In the genomic region with DNA sequence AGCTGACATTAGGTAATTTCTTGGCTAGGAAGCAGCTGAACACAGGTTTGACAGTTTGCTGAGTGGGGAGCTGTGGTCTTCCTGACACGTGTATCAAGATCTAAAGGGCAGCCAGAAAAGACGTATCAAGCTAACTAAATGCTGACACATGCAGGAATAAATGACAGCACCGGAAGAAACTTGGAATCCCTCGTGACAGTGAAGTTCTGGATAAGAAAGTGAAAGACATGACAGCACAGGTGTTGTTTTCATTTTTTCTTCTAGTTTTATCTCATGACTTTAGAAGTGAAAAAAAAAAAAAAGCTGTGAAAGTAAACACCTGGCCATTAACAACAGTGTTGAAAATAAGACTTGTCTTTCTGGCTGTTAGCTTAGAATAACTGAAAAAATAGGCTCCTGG, we compare ENCODE assay signal across 1 cellular context.
TF ChIP-seq lines count a peak whose summit lies in the region.

No MANE protein-coding gene starts in this region.

TF ChIP-seq in GM12878, 131 proteins besides CTCF, POLR2A, EP300 and RAD21 (continued from another document and continues in another):
- TF ChIP-seq, protein P1, sequence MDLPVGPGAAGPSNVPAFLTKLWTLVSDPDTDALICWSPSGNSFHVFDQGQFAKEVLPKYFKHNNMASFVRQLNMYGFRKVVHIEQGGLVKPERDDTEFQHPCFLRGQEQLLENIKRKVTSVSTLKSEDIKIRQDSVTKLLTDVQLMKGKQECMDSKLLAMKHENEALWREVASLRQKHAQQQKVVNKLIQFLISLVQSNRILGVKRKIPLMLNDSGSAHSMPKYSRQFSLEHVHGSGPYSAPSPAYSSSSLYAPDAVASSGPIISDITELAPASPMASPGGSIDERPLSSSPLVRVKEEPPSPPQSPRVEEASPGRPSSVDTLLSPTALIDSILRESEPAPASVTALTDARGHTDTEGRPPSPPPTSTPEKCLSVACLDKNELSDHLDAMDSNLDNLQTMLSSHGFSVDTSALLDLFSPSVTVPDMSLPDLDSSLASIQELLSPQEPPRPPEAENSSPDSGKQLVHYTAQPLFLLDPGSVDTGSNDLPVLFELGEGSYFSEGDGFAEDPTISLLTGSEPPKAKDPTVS (IDR thresholded peaks at IDR 0.05; ENCODE audit: low read depth, low read length) = no peak
- TF ChIP-seq ESRRA (IDR thresholded peaks at IDR 0.05; ENCODE audit: low read length) (no peak), NR2C1 (IDR thresholded peaks at IDR 0.05) (no peak), NFYA (IDR thresholded peaks at IDR 0.05; ENCODE audit: borderline replicate concordance, low read depth, low read length) (no peak), SREBF2 (IDR thresholded peaks at IDR 0.05; ENCODE audit: low read length) (no peak), SRF (IDR thresholded peaks at IDR 0.05; ENCODE audit: low read depth in 2 of 2, low read length in 2 of 2) (no peak), CHD2 (IDR thresholded peaks at IDR 0.05; ENCODE audit: borderline replicate concordance, low read depth, low read length) (no peak), HDAC2 (IDR thresholded peaks at IDR 0.05) (no peak), EZH2 (IDR thresholded peaks at IDR 0.05; ENCODE audit: borderline replicate concordance, control insufficient read depth, low read depth, low read length) (no peak), IKZF2 (IDR thresholded peaks at IDR 0.05) (peak; percentile 63; a peak in 3 of 4 replicates), ZSCAN29 (IDR thresholded peaks at IDR 0.05) (no peak), PAX5 (IDR thresholded peaks at IDR 0.05; ENCODE audit: borderline replicate concordance, low read depth, low read length) (no peak), HCFC1 (IDR thresholded peaks at IDR 0.05; ENCODE audit: low read length) (no peak), NFXL1 (IDR thresholded peaks at IDR 0.05; ENCODE audit: borderline replicate concordance) (no peak), RB1 (IDR thresholded peaks at IDR 0.05; ENCODE audit: borderline replicate concordance) (no peak), SUZ12 (IDR thresholded peaks at IDR 0.05; ENCODE audit: unreplicated experiment) (no peak), TAF1 (IDR thresholded peaks at IDR 0.05; ENCODE audit: borderline replicate concordance, low read depth, low read length) (no peak), BHLHE40 (IDR thresholded peaks at IDR 0.05; ENCODE audit: borderline replicate concordance in 1 of 2, low read depth in 2 of 2, low read length in 1 of 2) (peak; percentile 85 to 90; a peak in 3 of 4 replicates), CEBPB (IDR thresholded peaks at IDR 0.05; ENCODE audit: borderline replicate concordance in 1 of 2, low read depth in 2 of 2, low read length in 2 of 2) (no peak), JUND (IDR thresholded peaks at IDR 0.05; ENCODE audit: low read depth, low read length) (no peak), RBBP5 (conservative IDR thresholded peaks at IDR 0.05) (no peak), GABPA (IDR thresholded peaks at IDR 0.05; ENCODE audit: low read depth) (no peak), KAT2A (conservative IDR thresholded peaks at IDR 0.05; ENCODE audit: control insufficient read depth, low read depth, low read length) (no peak), BCL11A (IDR thresholded peaks at IDR 0.05; ENCODE audit: low read depth, low read length) (no peak), GATAD2B (conservative IDR thresholded peaks at IDR 0.05; ENCODE audit: low read depth) (no peak), SMAD1 (IDR thresholded peaks at IDR 0.05; ENCODE audit: low read depth, partially characterized antibody) (no peak)
- TF ChIP-seq, protein P2, sequence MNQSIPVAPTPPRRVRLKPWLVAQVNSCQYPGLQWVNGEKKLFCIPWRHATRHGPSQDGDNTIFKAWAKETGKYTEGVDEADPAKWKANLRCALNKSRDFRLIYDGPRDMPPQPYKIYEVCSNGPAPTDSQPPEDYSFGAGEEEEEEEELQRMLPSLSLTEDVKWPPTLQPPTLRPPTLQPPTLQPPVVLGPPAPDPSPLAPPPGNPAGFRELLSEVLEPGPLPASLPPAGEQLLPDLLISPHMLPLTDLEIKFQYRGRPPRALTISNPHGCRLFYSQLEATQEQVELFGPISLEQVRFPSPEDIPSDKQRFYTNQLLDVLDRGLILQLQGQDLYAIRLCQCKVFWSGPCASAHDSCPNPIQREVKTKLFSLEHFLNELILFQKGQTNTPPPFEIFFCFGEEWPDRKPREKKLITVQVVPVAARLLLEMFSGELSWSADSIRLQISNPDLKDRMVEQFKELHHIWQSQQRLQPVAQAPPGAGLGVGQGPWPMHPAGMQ (IDR thresholded peaks at IDR 0.05; ENCODE audit: borderline replicate concordance) = no peak
- TF ChIP-seq, protein P3, sequence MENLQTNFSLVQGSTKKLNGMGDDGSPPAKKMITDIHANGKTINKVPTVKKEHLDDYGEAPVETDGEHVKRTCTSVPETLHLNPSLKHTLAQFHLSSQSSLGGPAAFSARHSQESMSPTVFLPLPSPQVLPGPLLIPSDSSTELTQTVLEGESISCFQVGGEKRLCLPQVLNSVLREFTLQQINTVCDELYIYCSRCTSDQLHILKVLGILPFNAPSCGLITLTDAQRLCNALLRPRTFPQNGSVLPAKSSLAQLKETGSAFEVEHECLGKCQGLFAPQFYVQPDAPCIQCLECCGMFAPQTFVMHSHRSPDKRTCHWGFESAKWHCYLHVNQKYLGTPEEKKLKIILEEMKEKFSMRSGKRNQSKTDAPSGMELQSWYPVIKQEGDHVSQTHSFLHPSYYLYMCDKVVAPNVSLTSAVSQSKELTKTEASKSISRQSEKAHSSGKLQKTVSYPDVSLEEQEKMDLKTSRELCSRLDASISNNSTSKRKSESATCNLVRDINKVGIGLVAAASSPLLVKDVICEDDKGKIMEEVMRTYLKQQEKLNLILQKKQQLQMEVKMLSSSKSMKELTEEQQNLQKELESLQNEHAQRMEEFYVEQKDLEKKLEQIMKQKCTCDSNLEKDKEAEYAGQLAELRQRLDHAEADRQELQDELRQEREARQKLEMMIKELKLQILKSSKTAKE (IDR thresholded peaks at IDR 0.05; ENCODE audit: low read depth, poor library complexity, severe bottlenecking) = peak; percentile 22
- TF ChIP-seq, protein P4, sequence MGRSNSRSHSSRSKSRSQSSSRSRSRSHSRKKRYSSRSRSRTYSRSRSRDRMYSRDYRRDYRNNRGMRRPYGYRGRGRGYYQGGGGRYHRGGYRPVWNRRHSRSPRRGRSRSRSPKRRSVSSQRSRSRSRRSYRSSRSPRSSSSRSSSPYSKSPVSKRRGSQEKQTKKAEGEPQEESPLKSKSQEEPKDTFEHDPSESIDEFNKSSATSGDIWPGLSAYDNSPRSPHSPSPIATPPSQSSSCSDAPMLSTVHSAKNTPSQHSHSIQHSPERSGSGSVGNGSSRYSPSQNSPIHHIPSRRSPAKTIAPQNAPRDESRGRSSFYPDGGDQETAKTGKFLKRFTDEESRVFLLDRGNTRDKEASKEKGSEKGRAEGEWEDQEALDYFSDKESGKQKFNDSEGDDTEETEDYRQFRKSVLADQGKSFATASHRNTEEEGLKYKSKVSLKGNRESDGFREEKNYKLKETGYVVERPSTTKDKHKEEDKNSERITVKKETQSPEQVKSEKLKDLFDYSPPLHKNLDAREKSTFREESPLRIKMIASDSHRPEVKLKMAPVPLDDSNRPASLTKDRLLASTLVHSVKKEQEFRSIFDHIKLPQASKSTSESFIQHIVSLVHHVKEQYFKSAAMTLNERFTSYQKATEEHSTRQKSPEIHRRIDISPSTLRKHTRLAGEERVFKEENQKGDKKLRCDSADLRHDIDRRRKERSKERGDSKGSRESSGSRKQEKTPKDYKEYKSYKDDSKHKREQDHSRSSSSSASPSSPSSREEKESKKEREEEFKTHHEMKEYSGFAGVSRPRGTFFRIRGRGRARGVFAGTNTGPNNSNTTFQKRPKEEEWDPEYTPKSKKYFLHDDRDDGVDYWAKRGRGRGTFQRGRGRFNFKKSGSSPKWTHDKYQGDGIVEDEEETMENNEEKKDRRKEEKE (IDR thresholded peaks at IDR 0.05) = no peak
- TF ChIP-seq, protein P5, sequence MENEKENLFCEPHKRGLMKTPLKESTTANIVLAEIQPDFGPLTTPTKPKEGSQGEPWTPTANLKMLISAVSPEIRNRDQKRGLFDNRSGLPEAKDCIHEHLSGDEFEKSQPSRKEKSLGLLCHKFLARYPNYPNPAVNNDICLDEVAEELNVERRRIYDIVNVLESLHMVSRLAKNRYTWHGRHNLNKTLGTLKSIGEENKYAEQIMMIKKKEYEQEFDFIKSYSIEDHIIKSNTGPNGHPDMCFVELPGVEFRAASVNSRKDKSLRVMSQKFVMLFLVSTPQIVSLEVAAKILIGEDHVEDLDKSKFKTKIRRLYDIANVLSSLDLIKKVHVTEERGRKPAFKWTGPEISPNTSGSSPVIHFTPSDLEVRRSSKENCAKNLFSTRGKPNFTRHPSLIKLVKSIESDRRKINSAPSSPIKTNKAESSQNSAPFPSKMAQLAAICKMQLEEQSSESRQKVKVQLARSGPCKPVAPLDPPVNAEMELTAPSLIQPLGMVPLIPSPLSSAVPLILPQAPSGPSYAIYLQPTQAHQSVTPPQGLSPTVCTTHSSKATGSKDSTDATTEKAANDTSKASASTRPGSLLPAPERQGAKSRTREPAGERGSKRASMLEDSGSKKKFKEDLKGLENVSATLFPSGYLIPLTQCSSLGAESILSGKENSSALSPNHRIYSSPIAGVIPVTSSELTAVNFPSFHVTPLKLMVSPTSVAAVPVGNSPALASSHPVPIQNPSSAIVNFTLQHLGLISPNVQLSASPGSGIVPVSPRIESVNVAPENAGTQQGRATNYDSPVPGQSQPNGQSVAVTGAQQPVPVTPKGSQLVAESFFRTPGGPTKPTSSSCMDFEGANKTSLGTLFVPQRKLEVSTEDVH (IDR thresholded peaks at IDR 0.05; ENCODE audit: low read depth, partially characterized antibody) = no peak
- TF ChIP-seq, protein P6, sequence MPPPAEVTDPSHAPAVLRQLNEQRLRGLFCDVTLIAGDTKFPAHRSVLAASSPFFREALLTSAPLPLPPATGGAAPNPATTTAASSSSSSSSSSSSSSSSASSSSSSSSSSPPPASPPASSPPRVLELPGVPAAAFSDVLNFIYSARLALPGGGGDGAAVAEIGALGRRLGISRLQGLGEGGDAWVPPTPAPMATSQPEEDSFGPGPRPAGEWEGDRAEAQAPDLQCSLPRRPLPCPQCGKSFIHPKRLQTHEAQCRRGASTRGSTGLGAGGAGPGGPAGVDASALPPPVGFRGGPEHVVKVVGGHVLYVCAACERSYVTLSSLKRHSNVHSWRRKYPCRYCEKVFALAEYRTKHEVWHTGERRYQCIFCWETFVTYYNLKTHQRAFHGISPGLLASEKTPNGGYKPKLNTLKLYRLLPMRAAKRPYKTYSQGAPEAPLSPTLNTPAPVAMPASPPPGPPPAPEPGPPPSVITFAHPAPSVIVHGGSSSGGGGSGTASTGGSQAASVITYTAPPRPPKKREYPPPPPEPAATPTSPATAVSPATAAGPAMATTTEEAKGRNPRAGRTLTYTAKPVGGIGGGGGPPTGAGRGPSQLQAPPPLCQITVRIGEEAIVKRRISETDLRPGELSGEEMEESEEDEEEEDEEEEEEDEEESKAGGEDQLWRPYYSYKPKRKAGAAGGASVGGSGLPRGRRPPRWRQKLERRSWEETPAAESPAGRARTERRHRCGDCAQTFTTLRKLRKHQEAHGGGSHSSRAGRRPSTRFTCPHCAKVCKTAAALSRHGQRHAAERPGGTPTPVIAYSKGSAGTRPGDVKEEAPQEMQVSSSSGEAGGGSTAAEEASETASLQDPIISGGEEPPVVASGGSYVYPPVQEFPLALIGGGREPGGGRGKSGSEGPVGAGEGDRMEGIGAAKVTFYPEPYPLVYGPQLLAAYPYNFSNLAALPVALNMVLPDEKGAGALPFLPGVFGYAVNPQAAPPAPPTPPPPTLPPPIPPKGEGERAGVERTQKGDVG (CRISPR knock-in tag; IDR thresholded peaks at IDR 0.05) = no peak
- TF ChIP-seq, protein P7, sequence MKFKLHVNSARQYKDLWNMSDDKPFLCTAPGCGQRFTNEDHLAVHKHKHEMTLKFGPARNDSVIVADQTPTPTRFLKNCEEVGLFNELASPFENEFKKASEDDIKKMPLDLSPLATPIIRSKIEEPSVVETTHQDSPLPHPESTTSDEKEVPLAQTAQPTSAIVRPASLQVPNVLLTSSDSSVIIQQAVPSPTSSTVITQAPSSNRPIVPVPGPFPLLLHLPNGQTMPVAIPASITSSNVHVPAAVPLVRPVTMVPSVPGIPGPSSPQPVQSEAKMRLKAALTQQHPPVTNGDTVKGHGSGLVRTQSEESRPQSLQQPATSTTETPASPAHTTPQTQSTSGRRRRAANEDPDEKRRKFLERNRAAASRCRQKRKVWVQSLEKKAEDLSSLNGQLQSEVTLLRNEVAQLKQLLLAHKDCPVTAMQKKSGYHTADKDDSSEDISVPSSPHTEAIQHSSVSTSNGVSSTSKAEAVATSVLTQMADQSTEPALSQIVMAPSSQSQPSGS (IDR thresholded peaks at IDR 0.05; ENCODE audit: low read length) = no peak
- TF ChIP-seq, protein P8, sequence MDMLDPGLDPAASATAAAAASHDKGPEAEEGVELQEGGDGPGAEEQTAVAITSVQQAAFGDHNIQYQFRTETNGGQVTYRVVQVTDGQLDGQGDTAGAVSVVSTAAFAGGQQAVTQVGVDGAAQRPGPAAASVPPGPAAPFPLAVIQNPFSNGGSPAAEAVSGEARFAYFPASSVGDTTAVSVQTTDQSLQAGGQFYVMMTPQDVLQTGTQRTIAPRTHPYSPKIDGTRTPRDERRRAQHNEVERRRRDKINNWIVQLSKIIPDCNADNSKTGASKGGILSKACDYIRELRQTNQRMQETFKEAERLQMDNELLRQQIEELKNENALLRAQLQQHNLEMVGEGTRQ (IDR thresholded peaks at IDR 0.05; ENCODE audit: borderline replicate concordance, low read depth, low read length) = no peak
- TF ChIP-seq, protein P9, sequence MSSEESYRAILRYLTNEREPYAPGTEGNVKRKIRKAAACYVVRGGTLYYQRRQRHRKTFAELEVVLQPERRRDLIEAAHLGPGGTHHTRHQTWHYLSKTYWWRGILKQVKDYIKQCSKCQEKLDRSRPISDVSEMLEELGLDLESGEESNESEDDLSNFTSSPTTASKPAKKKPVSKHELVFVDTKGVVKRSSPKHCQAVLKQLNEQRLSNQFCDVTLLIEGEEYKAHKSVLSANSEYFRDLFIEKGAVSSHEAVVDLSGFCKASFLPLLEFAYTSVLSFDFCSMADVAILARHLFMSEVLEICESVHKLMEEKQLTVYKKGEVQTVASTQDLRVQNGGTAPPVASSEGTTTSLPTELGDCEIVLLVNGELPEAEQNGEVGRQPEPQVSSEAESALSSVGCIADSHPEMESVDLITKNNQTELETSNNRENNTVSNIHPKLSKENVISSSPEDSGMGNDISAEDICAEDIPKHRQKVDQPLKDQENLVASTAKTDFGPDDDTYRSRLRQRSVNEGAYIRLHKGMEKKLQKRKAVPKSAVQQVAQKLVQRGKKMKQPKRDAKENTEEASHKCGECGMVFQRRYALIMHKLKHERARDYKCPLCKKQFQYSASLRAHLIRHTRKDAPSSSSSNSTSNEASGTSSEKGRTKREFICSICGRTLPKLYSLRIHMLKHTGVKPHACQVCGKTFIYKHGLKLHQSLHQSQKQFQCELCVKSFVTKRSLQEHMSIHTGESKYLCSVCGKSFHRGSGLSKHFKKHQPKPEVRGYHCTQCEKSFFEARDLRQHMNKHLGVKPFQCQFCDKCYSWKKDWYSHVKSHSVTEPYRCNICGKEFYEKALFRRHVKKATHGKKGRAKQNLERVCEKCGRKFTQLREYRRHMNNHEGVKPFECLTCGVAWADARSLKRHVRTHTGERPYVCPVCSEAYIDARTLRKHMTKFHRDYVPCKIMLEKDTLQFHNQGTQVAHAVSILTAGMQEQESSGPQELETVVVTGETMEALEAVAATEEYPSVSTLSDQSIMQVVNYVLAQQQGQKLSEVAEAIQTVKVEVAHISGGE (CRISPR knock-in tag; IDR thresholded peaks at IDR 0.05) = no peak
- TF ChIP-seq, protein P10, sequence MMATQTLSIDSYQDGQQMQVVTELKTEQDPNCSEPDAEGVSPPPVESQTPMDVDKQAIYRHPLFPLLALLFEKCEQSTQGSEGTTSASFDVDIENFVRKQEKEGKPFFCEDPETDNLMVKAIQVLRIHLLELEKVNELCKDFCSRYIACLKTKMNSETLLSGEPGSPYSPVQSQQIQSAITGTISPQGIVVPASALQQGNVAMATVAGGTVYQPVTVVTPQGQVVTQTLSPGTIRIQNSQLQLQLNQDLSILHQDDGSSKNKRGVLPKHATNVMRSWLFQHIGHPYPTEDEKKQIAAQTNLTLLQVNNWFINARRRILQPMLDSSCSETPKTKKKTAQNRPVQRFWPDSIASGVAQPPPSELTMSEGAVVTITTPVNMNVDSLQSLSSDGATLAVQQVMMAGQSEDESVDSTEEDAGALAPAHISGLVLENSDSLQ (IDR thresholded peaks at IDR 0.05) = peak; percentile 83
